ENCODE assay signal across 26 cellular contexts in genomic region chr1:10892138-10893065, GRCh38.
"Had no signal": no experiment of that assay in that cellular context is flagged by ENCODE, and none has a peak within 500 bp of the region (broad histone marks: within the 10 kb centered on the region; RNA-seq: fewer than 3 reads in every experiment).

No MANE protein-coding gene starts in this region.

- ATAC-seq: activated naive CD4-positive, alpha-beta T cell treated with anti-CD3 and anti-CD28 coated beads, Interleukin-2, amount 50 U/mL, for 72 hours; activated naive CD8-positive, alpha-beta T cell treated with anti-CD3 and anti-CD28 coated beads, Interleukin-2, amount 50 U/mL, for 24 hours; activated T-cell treated with anti-CD3 and anti-CD28 coated beads, Interleukin-2, amount 50 U/mL, for 4 hours; body of pancreas; SK-N-SH treated with all-trans-retinoic acid at 6 μM for 48 hours had no signal

- H3K27ac Mint-ChIP-seq: activated B cell treated with CpG ODN at 0.5 μM for 24 hours; activated CD4-positive, alpha-beta memory T cell treated with anti-CD3 and anti-CD28 coated beads for 36 hours; activated CD4-positive, alpha-beta T cell treated with anti-CD3 and anti-CD28 coated beads, Interleukin-2, amount 10 ng/mL, durations not matched to agents 7 days and 5 days; activated naive CD4-positive, alpha-beta T cell treated with anti-CD3 and anti-CD28 coated beads, Interleukin-2, amount 50 U/mL, for 72 hours; activated naive CD8-positive, alpha-beta T cell treated with anti-CD3 and anti-CD28 coated beads, Interleukin-2, amount 50 U/mL, for 24 hours had no signal

- H3K27ac ChIP-seq: ascending aorta, body of pancreas, cardiac muscle cell, SJCRH30 had no signal

- H2AFZ ChIP-seq: PC-9 had no signal

- H3K4me1 ChIP-seq: ascending aorta, body of pancreas had no signal

- H3K36me3 ChIP-seq: ascending aorta, cardiac muscle cell, SJCRH30 had no signal

- H3K4me3 Mint-ChIP-seq: activated B cell treated with CpG ODN at 0.5 μM for 24 hours; activated CD4-positive, alpha-beta memory T cell treated with anti-CD3 and anti-CD28 coated beads for 36 hours; activated CD4-positive, alpha-beta T cell treated with anti-CD3 and anti-CD28 coated beads, Interleukin-2, amount 10 ng/mL, durations not matched to agents 7 days and 5 days; activated naive CD8-positive, alpha-beta T cell treated with anti-CD3 and anti-CD28 coated beads, Interleukin-2, amount 50 U/mL, for 24 hours; activated T-cell treated with anti-CD3 and anti-CD28 coated beads, Interleukin-2, amount 50 U/mL, for 4 hours had no signal

- H3K27me3 ChIP-seq: ascending aorta, body of pancreas had no signal

- DNase-seq: activated B cell treated with CpG ODN at 0.5 μM for 24 hours; activated CD4-positive, alpha-beta memory T cell treated with anti-CD3 and anti-CD28 coated beads for 36 hours; activated CD4-positive, alpha-beta T cell treated with anti-CD3 and anti-CD28 coated beads, Interleukin-2, amount 10 ng/mL, durations not matched to agents 7 days and 5 days; activated CD8-positive, alpha-beta memory T cell treated with anti-CD3 and anti-CD28 coated beads for 24 hours; activated effector memory CD4-positive, alpha-beta T cell treated with anti-CD3 and anti-CD28 coated beads, Interleukin-2, amount 50 U/mL, for 16 hours; activated naive CD4-positive, alpha-beta T cell treated with Interleukin-2 at 50 U/mL for 16 hours; activated naive CD8-positive, alpha-beta T cell treated with anti-CD3 and anti-CD28 coated beads, Interleukin-2, amount 50 U/mL, for 24 hours; activated T-cell treated with anti-CD3 and anti-CD28 coated beads, Interleukin-2, amount 50 U/mL, for 4 hours; amniotic stem cell; body of pancreas; cerebellar nuclear complex; Kasumi-1; NCI-H1105 treated with DMSO at 0.1 percent for 48 hours; NCI-H146; NCI-H187 treated with DMSO at 0.1 percent for 48 hours; NCI-H2081 treated with DMSO at 0.1 percent for 48 hours; NCI-H446; NCI-H524; PC-9; SJCRH30; SW 1271; T-helper 9 cell had no signal

- H3K4me1 Mint-ChIP-seq: activated CD4-positive, alpha-beta T cell treated with anti-CD3 and anti-CD28 coated beads, Interleukin-2, amount 10 ng/mL, durations not matched to agents 7 days and 5 days had no signal

- H3K9me3 Mint-ChIP-seq: activated B cell treated with CpG ODN at 0.5 μM for 24 hours; activated CD4-positive, alpha-beta memory T cell treated with anti-CD3 and anti-CD28 coated beads for 36 hours; activated CD4-positive, alpha-beta T cell treated with anti-CD3 and anti-CD28 coated beads, Interleukin-2, amount 10 ng/mL, durations not matched to agents 7 days and 5 days; activated naive CD4-positive, alpha-beta T cell treated with anti-CD3 and anti-CD28 coated beads, Interleukin-2, amount 50 U/mL, for 72 hours; activated naive CD8-positive, alpha-beta T cell treated with anti-CD3 and anti-CD28 coated beads, Interleukin-2, amount 50 U/mL, for 24 hours; activated T-cell treated with anti-CD3 and anti-CD28 coated beads, Interleukin-2, amount 50 U/mL, for 4 hours had no signal

- H3K9me3 ChIP-seq: ascending aorta, body of pancreas, SJCRH30 had no signal

- H3K4me3 ChIP-seq: ascending aorta, body of pancreas, cardiac muscle cell, PC-9, SJCRH30 had no signal
